8 cellular contexts compared by ENCODE assay signal in the genomic region with DNA sequence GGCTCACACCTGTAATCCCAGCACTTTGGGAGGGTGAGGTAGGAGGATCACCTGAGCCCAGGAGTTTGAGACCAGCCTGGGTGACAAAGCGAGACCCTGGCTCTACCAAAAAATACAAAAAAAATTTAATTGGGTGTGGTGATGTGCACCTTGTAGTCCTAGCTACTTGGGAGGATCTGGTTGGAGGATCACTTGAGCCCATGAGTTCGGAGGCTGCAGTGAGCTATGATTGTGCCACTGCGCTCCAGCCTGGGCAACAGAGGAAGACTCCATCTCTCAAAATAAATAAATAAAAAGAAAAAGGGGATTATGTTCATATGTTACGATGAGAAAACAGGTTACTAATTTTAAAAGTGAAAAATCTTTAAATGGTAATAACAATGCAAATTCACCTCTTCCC. TPM values are rescaled to one million over a fixed set of nuclear protein-coding genes. Genes with fewer than 3 reads are reported as not detected.
DNase-seq lines count a peak whose midpoint lies in the region; ATAC-seq and TF ChIP-seq lines count a peak whose summit lies in the region.

No MANE protein-coding gene starts in this region.

- peaks cover 30% of the 10 kb centered on the region for H3K4me1 ChIP-seq in DND-41 (ENCODE audit: insufficient read depth, low read length)
- H3K4me1 ChIP-seq in OCI-LY7 (ENCODE audit: insufficient read depth, low read length, poor library complexity, severe bottlenecking), result peaks cover 50% of the 10 kb centered on the region
- no peaks in the 10 kb centered on the region for H3K4me1 ChIP-seq in rectal smooth muscle tissue (ENCODE audit: control insufficient read depth, insufficient read depth, low read length)
- peaks cover 17 to 19% of the 10 kb centered on the region in 2 donors for H3K4me1 ChIP-seq in adrenal gland (replicated peaks in 1 of 2)

- H3K4me3 ChIP-seq in DND-41 (ENCODE audit: low read depth in 1 of 2, low read length in 2 of 2) (peak overlapping the region; percentile 33 to 70; a peak in 3 of 4 replicates), OCI-LY7 (ENCODE audit: low read depth, low read length, poor library complexity, severe bottlenecking) (peak overlapping the region; percentile 69), rectal smooth muscle tissue (ENCODE audit: low read length) (peak overlapping the region; percentile 100), adrenal gland (peak overlapping the region in 2 of 4 donors; percentile 71 to 96)

- 59 to 76% (median 69%) methylated on average over 4 of the region's 4 CpGs for WGBS in adrenal gland, 4 donors

- ATAC-seq in DND-41 (ENCODE audit: insufficient read depth, low read depth), result no peak
- no peak for ATAC-seq in effector memory CD8-positive, alpha-beta T cell (replicated peaks)
- ATAC-seq in GM21717 (IDR thresholded peaks at IDR 0.05; ENCODE audit: unreplicated experiment), result no peak

- H3K27ac ChIP-seq in DND-41 (ENCODE audit: low read length) (no peak overlapping the region), OCI-LY7 (ENCODE audit: low read depth, low read length, poor library complexity, severe bottlenecking) (no peak overlapping the region), rectal smooth muscle tissue (ENCODE audit: low read depth, low read length) (no peak overlapping the region), adrenal gland (peak overlapping the region in 2 of 5 donors; percentile 77 to 89)

- H3K27me3 ChIP-seq in DND-41 (ENCODE audit: insufficient read depth, low read length, poor library complexity) (no peaks in the 10 kb centered on the region), rectal smooth muscle tissue (ENCODE audit: control insufficient read depth, insufficient read depth, low read length) (no peaks in the 10 kb centered on the region), adrenal gland (no peaks in the 10 kb centered on the region)

- H4K20me1 ChIP-seq in DND-41 (ENCODE audit: insufficient read depth, low read length) (no peaks in the 10 kb centered on the region), OCI-LY7 (ENCODE audit: insufficient read depth, low read length) (no peaks in the 10 kb centered on the region)

- peaks cover 7% of the 10 kb centered on the region for H3K36me3 ChIP-seq in DND-41 (ENCODE audit: insufficient read depth, low read length)
- H3K36me3 ChIP-seq in OCI-LY7 (ENCODE audit: insufficient read depth, low read length), result no peaks in the 10 kb centered on the region
- no peaks in the 10 kb centered on the region for H3K36me3 ChIP-seq in rectal smooth muscle tissue (ENCODE audit: control insufficient read depth, insufficient read depth, low read length)
- H3K36me3 ChIP-seq in adrenal gland (replicated peaks in 1 of 2), result no peaks in the 10 kb centered on the region

- peaks cover 43 to 58% of the 10 kb centered on the region in 2 donors for H3K4me1 Mint-ChIP-seq in effector memory CD8-positive, alpha-beta T cell (ENCODE audit: low read depth in 2 of 2)

- peak overlapping the region; percentile 94 for H3K27ac Mint-ChIP-seq in effector memory CD8-positive, alpha-beta T cell

- POLR2A ChIA-PET in OCI-LY7 (lab: Charles Lee), result interaction anchor here (0.9 to 3.2 kb wide), 3 partner anchors 32 to 285 kb away, joined by 3 to 20 read pairs (median 3); partner anchors contain the start of genes RFWD3 and WDR59

- H3K9me3 Mint-ChIP-seq in effector memory CD8-positive, alpha-beta T cell, result no peaks in the 10 kb centered on the region

- BruUV-seq in OCI-LY7 (replicated peaks; lab: Mats Ljungman, UMichigan), result TSS peak; percentile 58

- H3K9me3 ChIP-seq in DND-41 (ENCODE audit: insufficient read depth, low read length, severe bottlenecking), result no peaks in the 10 kb centered on the region
- no peaks in the 10 kb centered on the region for H3K9me3 ChIP-seq in OCI-LY7 (ENCODE audit: low read length)
- no peaks in the 10 kb centered on the region for H3K9me3 ChIP-seq in adrenal gland (replicated peaks in 1 of 3)

- H3K9ac ChIP-seq in DND-41 (ENCODE audit: low read depth, low read length) (peak overlapping the region; percentile 67), rectal smooth muscle tissue (ENCODE audit: low read length) (no peak overlapping the region)

- H3K36me3 Mint-ChIP-seq in effector memory CD8-positive, alpha-beta T cell (ENCODE audit: insufficient read depth), result peaks cover 29% of the 10 kb centered on the region

- TF ChIP-seq POLR2A in adrenal gland (IDR thresholded peaks at IDR 0.05), result no peak

- CTCF ChIA-PET in OCI-LY7 (lab: Charles Lee; ENCODE audit: unreplicated experiment), result interaction anchor here (1.0 to 1.9 kb wide), 2 partner anchors 32 to 163 kb away, joined by 5 to 8 read pairs; partner anchors contain the start of gene RFWD3

- intact Hi-C loops in OCI-LY7 (cut with micrococcal nuclease; ENCODE audit: unreplicated experiment), result loop anchor here (2.0 kb wide), 1 partner anchor 33 kb away; the partner anchor contains the start of gene RFWD3
- intact Hi-C loops in adrenal gland (cut with DNase I), result loop anchor here in 1 of 2 donors (10.0 kb wide), 1 partner anchor 165 kb away; no protein-coding TSS in a partner anchor

- H3K4me2 ChIP-seq in DND-41 (ENCODE audit: insufficient read depth, low read length), result peak overlapping the region; percentile 89
- H3K4me2 ChIP-seq in OCI-LY7 (ENCODE audit: low read length), result peak overlapping the region; percentile 85

- TF ChIP-seq CTCF in DND-41 (IDR thresholded peaks at IDR 0.05; ENCODE audit: borderline replicate concordance, extremely low read depth, low read length, poor library complexity, severe bottlenecking) (no peak), OCI-LY7 (conservative IDR thresholded peaks at IDR 0.05; ENCODE audit: low read length) (no peak), adrenal gland (IDR thresholded peaks at IDR 0.05) (no peak)

- no peaks in the 10 kb centered on the region for H3K27me3 Mint-ChIP-seq in effector memory CD8-positive, alpha-beta T cell

- H3K4me3 Mint-ChIP-seq in effector memory CD8-positive, alpha-beta T cell, result peak overlapping the region; percentile 94 to 95

- H3K79me2 ChIP-seq in DND-41 (ENCODE audit: insufficient read depth, low read length), result 0 out of 2 replicates have a peak, but pooled peaks cover 4% of the 10 kb centered on the region
- peaks cover 5% of the 10 kb centered on the region; the same call in 1 of the 2 replicates for H3K79me2 ChIP-seq in OCI-LY7 (ENCODE audit: insufficient read depth, low read depth, low read length)

- H2AFZ ChIP-seq in DND-41 (ENCODE audit: low read depth, low read length) (peak overlapping the region; percentile 49; the same call in 1 of the 2 replicates), OCI-LY7 (ENCODE audit: low read length) (no peak overlapping the region; the same call in 1 of the 2 replicates)

- no peaks in the 10 kb centered on the region for H3K9me2 ChIP-seq in OCI-LY7 (ENCODE audit: insufficient read depth, low read length)

- DNase-seq in DND-41, result no peak
- DNase-seq in OCI-LY7 (ENCODE audit: low spot score), result no peak
- DNase-seq in effector memory CD8-positive, alpha-beta T cell, result no peak
- DNase-seq in DMS114 treated with DMSO at 0.1 percent for 48 hours (lab: John Stamatoyannopoulos, UW; ENCODE audit: unreplicated experiment), result no peak
- no peak for DNase-seq in occipital lobe (lab: John Stamatoyannopoulos, UW)
- no peak for DNase-seq in adrenal gland

RNA-seq across cellular contexts. Expression of gene MLKL, which starts 1.0 kb away (rescaled TPM):
- total RNA-seq in OCI-LY7 (2014; rRNA removed; shearing (Covaris generic)), result 7.3 and 8.0 TPM in 2 replicates
- 8.3 and 9.0 TPM in 2 replicates for total RNA-seq in OCI-LY7 (2022)
- 0.47 TPM for total RNA-seq in occipital lobe
- total RNA-seq in adrenal gland, result 10 to 100 TPM in 6 of 8 donors, 1 to 10 TPM in 2; 6.2 to 18.8 (median 11.0) TPM
- 10 to 100 TPM in 2 of 3 donors, 1 to 10 TPM in 1; 7.9 to 26.1 (median 15.2) TPM for polyA plus RNA-seq in adrenal gland

RNA-seq across cellular contexts. Expression of gene RFWD3, which starts 33.0 kb away (rescaled TPM):
- 56.3 and 79.7 TPM in 2 replicates for total RNA-seq in OCI-LY7 (2014; rRNA removed; shearing (Covaris generic))
- 133 and 134 TPM in 2 replicates for total RNA-seq in OCI-LY7 (2022)
- total RNA-seq in occipital lobe, result 12.5 TPM
- total RNA-seq in adrenal gland, result 10 to 100 TPM in 7 of 8 donors, 1 to 10 TPM in 1; 8.0 to 27.1 (median 12.7) TPM
- polyA plus RNA-seq in adrenal gland, result 1 to 10 TPM; 2.6 to 9.6 (median 5.8) TPM
